In the genomic region with DNA sequence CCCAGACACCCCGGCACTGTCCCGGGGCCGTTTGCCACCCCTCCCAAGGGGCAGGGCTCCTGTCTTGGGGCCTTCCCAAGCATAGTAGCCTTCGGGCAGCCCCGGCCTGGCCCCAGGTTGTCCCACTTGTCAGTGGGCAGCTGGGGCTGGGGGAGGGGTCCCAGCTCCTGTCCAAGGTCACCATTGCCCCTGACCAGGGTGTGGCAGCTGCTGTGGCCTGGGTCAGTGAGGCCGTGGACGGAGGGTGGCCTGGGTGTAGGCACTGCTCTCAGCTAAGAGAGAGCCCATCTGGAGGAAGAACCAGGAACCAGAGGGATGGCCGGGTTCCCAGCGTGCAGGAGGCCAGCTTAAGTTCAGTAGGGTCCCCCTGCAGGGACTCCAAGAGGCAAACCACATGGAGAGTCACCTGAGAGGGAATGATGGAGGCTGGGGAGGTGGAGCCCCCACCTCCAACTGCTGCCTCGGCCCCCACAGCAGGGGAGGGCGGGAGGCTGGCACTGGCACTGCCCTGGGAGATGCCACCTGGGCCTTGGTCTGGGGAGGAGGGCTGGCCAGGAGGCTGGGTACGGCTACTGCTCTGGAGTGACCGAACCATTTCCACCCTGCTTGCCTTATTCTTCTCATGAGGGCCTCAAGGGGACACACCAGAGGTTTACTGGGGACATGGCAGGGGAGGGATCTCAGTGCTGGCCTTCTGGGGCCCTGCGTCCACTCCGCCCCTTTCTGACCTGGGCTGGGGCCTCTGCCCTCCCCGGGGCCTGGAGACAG, we compare ENCODE assay signal across 1 cellular context.
A peak's percentile ranks its signal among the peaks of the same experiment; 100 is the strongest.
TF ChIP-seq lines count a peak whose summit lies in the region.

No MANE protein-coding gene starts in this region.

TF ChIP-seq in HEK293, 187 proteins besides CTCF, POLR2A, EP300 and RAD21:
- TF ChIP-seq, protein P1, sequence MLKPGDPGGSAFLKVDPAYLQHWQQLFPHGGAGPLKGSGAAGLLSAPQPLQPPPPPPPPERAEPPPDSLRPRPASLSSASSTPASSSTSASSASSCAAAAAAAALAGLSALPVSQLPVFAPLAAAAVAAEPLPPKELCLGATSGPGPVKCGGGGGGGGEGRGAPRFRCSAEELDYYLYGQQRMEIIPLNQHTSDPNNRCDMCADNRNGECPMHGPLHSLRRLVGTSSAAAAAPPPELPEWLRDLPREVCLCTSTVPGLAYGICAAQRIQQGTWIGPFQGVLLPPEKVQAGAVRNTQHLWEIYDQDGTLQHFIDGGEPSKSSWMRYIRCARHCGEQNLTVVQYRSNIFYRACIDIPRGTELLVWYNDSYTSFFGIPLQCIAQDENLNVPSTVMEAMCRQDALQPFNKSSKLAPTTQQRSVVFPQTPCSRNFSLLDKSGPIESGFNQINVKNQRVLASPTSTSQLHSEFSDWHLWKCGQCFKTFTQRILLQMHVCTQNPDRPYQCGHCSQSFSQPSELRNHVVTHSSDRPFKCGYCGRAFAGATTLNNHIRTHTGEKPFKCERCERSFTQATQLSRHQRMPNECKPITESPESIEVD (tag by site-specific recombination; IDR thresholded peaks at IDR 0.05), result no peak
- TF ChIP-seq ZNF132 (tag by site-specific recombination; IDR thresholded peaks at IDR 0.05; ENCODE audit: borderline replicate concordance) (no peak), ZBTB7A (tag by site-specific recombination; IDR thresholded peaks at IDR 0.05; ENCODE audit: low read depth) (no peak), YY2 (tag by site-specific recombination; IDR thresholded peaks at IDR 0.05) (no peak), ZBTB17 (tag by site-specific recombination; IDR thresholded peaks at IDR 0.05) (no peak), GLIS1 (tag by site-specific recombination; IDR thresholded peaks at IDR 0.05) (peak; percentile 75)
